Comparison of ENCODE assay signal across 8 cellular contexts in the genomic region with DNA sequence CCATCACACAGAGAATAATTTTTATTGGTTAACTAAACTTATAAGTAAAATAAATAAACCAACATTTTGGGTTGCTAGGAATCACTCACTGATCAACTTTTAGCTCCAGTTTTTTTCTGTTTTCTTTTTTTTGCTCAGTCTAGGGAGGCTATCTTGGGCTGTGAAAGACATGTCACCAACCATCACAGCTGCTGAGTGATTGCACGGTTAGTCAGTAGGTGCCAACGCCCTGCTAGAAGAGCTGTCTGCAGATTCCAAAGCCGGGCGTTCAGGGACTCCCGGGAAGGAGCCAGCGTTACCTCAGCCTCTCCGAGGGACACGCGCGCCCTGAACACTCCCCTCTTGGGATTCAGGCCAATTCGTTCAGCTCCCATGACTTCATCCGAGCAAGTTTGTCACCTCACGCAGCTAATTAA. TPM values are rescaled to one million over a fixed set of nuclear protein-coding genes. Genes with fewer than 3 reads are reported as not detected.
DNase-seq lines count a peak whose midpoint lies in the region; ATAC-seq, FAIRE-seq and TF ChIP-seq lines count a peak whose summit lies in the region.

No MANE protein-coding gene starts in this region.

- no peak for FAIRE-seq in bronchial epithelial cell (lab: Jason Lieb, UNC)

- CTCF ChIA-PET in PC-3 (lab: Charles Lee), result no interaction called here
- CTCF ChIA-PET in GM10248 (lab: Yijun Ruan, JAX), result interaction anchor here (0.7 to 4.1 kb wide), 13 partner anchors 9 to 101 kb away, joined by 3 to 18 read pairs (median 4); no protein-coding TSS in a partner anchor

- H3K4me2 ChIP-seq in PC-3 (ENCODE audit: low read length), result peak overlapping the region; percentile 87

- TF ChIP-seq CTCF in PC-3 (conservative IDR thresholded peaks at IDR 0.05; ENCODE audit: low read depth, low read length) (no peak), bronchial epithelial cell (IDR thresholded peaks at IDR 0.05; ENCODE audit: insufficient read depth, low read length, severe bottlenecking) (no peak), GM10248 (IDR thresholded peaks at IDR 0.05; ENCODE audit: control extremely low read depth, extremely low read depth, low read depth, missing control alignments) (no peak)

- H3K9ac ChIP-seq in PC-3 (ENCODE audit: low read length), result peak overlapping the region; percentile 93

- H3K4me1 ChIP-seq in CD4-positive, CD25-positive, alpha-beta regulatory T cell (ENCODE audit: control insufficient read depth, insufficient read depth, low read length, poor library complexity, severe bottlenecking), result peaks cover 35% of the 10 kb centered on the region
- H3K4me1 ChIP-seq in PC-3 (ENCODE audit: insufficient read depth, low read length), result peaks cover 20% of the 10 kb centered on the region; the same call in 1 of the 2 replicates

- POLR2A ChIA-PET in PC-3 (lab: Charles Lee; ENCODE audit: unreplicated experiment), result interaction anchor here (0.6 to 1.5 kb wide), 3 partner anchors 26 to 826 kb away, joined by 4 to 5 read pairs (median 4); partner anchors contain the start of genes HACD1 and RSU1
- POLR2A ChIA-PET in GM10248 (lab: Yijun Ruan, JAX), result interaction anchor here (1.5 kb wide), 1 partner anchor 10 kb away, joined by 4 read pairs; no protein-coding TSS in a partner anchor

- H3K9me3 Mint-ChIP-seq in CD4-positive, CD25-positive, alpha-beta regulatory T cell, result peaks cover 0 to 1% (median 0%) of the 10 kb centered on the region in 7 donors

- H3K79me2 ChIP-seq in PC-3 (ENCODE audit: low read length), result peaks cover 66% of the 10 kb centered on the region

- peak overlapping the region; percentile 68 for H2AFZ ChIP-seq in PC-3 (ENCODE audit: low read length)

- H3K4me1 Mint-ChIP-seq in CD4-positive, CD25-positive, alpha-beta regulatory T cell, result peaks cover under 1 to 54% (median 18%) of the 10 kb centered on the region in 4 donors

- no peaks in the 10 kb centered on the region for H3K9me2 ChIP-seq in PC-3 (replicated peaks; ENCODE audit: low read length)

- peak in 1 of 2 donors; percentile 2 for ATAC-seq in CD4-positive, CD25-positive, alpha-beta regulatory T cell (ENCODE audit: low read depth in 2 of 2)
- ATAC-seq in GM18907 (IDR thresholded peaks at IDR 0.05; ENCODE audit: unreplicated experiment), result peak; percentile 28
- ATAC-seq in HG03097 (IDR thresholded peaks at IDR 0.05; ENCODE audit: low FRiP score, unreplicated experiment), result peak; percentile 11
- ATAC-seq in PC-3, result peak; percentile 73

- H3F3A ChIP-seq in PC-3 (ENCODE audit: low read length, unreplicated experiment), result no peaks in the 10 kb centered on the region

- H3K27ac Mint-ChIP-seq in CD4-positive, CD25-positive, alpha-beta regulatory T cell, result peak overlapping the region; percentile 100

- peak overlapping the region; percentile 100 for H3K4me3 ChIP-seq in CD4-positive, CD25-positive, alpha-beta regulatory T cell (ENCODE audit: low read depth, low read length)
- H3K4me3 ChIP-seq in PC-3 (ENCODE audit: low read length), result peak overlapping the region; percentile 89
- peak overlapping the region; percentile 96 for H3K4me3 ChIP-seq in bronchial epithelial cell (ENCODE audit: low read depth, low read length)

- DNase-seq in CD4-positive, CD25-positive, alpha-beta regulatory T cell, result peak in 1 of 3 donors; percentile 29
- DNase-seq in PC-3, result peak; percentile 61
- DNase-seq in bronchial epithelial cell (ENCODE audit: low read depth), result peak; percentile 90
- DNase-seq in kidney tubule cell (ENCODE audit: low spot score), result peak; percentile 95
- DNase-seq in stromal cell of bone marrow (ENCODE audit: low read depth), result peak; percentile 55
- DNase-seq in GM10248 (ENCODE audit: extremely low spot score), result no peak

- H3K36me3 ChIP-seq in CD4-positive, CD25-positive, alpha-beta regulatory T cell (ENCODE audit: control insufficient read depth, insufficient read depth, low read length), result peaks cover 11% of the 10 kb centered on the region
- H3K36me3 ChIP-seq in PC-3 (ENCODE audit: low read depth, low read length) (no peaks in the 10 kb centered on the region; the same call in 1 of the 2 replicates), bronchial epithelial cell (ENCODE audit: control insufficient read depth, insufficient read depth, low read length) (no peaks in the 10 kb centered on the region)

- peak overlapping the region; percentile 94 to 100 (median 100) for H3K4me3 Mint-ChIP-seq in CD4-positive, CD25-positive, alpha-beta regulatory T cell

- no peaks in the 10 kb centered on the region for H3K27me3 ChIP-seq in CD4-positive, CD25-positive, alpha-beta regulatory T cell (ENCODE audit: control insufficient read depth, insufficient read depth, low read length)
- H3K27me3 ChIP-seq in PC-3 (ENCODE audit: low read length), result no peaks in the 10 kb centered on the region
- no peaks in the 10 kb centered on the region for H3K27me3 ChIP-seq in bronchial epithelial cell (ENCODE audit: control insufficient read depth, insufficient read depth, low read length)

- 0 out of 2 replicates have a peak, but pooled peaks cover 3% of the 10 kb centered on the region for H4K20me1 ChIP-seq in PC-3 (ENCODE audit: low read length)

- peaks cover 5% of the 10 kb centered on the region for H3K27me3 Mint-ChIP-seq in CD4-positive, CD25-positive, alpha-beta regulatory T cell

- intact Hi-C loops in PC-3 (cut with micrococcal nuclease), result loop anchor here (10.0 kb wide), 1 partner anchor 61 kb away; no protein-coding TSS in a partner anchor

- TSS peak; percentile 93 for BruUV-seq in PC-3 (replicated peaks; lab: Mats Ljungman, UMichigan)

- peak overlapping the region; percentile 97 for H3K27ac ChIP-seq in CD4-positive, CD25-positive, alpha-beta regulatory T cell (ENCODE audit: insufficient read depth, low read length, poor library complexity, severe bottlenecking)
- peak overlapping the region; percentile 88 for H3K27ac ChIP-seq in PC-3 (ENCODE audit: low read length)

- H3K36me3 Mint-ChIP-seq in CD4-positive, CD25-positive, alpha-beta regulatory T cell, result peaks cover 28% of the 10 kb centered on the region

- H3K9me3 ChIP-seq in CD4-positive, CD25-positive, alpha-beta regulatory T cell (ENCODE audit: control insufficient read depth in 2 of 2, low read length in 2 of 2), result peaks cover 0 to 2% of the 10 kb centered on the region in 2 experiments
- no peaks in the 10 kb centered on the region for H3K9me3 ChIP-seq in PC-3 (ENCODE audit: low read length)

RNA-seq across cellular contexts. Expression of gene STAM, which starts 0.6 kb away (rescaled TPM):
- 154 TPM for total RNA-seq in CD4-positive, CD25-positive, alpha-beta regulatory T cell
- 10 to 100 TPM; 48.0 to 93.3 (median 67.0) TPM for polyA plus RNA-seq in CD4-positive, CD25-positive, alpha-beta regulatory T cell
- 7.8 and 9.5 TPM in 2 replicates for total RNA-seq in PC-3 (2014; rRNA removed)
- total RNA-seq in bronchial epithelial cell, result 21.9 and 31.6 TPM in 2 replicates

RNA-seq across cellular contexts. Expression of gene HACD1, which starts 26.2 kb away (rescaled TPM):
- total RNA-seq in CD4-positive, CD25-positive, alpha-beta regulatory T cell, result 22.0 TPM
- 10 to 100 TPM; 28.4 to 65.8 (median 47.0) TPM for polyA plus RNA-seq in CD4-positive, CD25-positive, alpha-beta regulatory T cell
- 14.9 and 15.3 TPM in 2 replicates for total RNA-seq in PC-3 (2014; rRNA removed)
- total RNA-seq in bronchial epithelial cell, result 22.1 and 24.6 TPM in 2 replicates
